26 cellular contexts compared by ENCODE assay signal in the genomic region with DNA sequence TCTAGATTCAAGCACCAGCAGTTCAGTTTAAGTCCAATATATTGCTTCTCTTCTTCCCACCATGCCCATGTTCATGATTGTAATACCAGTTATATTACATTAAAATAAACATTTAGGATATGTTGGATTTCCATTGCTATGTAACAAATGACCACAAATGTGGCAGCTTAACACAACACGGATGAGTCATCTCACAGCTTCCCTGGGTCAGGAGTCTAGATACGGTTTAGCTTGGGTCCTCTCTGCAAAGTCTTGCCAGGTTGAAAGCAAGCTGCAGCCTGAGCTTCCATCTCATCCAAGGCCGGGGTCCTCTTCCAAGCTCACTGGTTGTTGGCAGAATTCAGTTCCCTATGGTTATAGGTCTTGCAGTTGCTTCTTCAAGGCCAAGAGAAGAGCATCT. TPM values are rescaled to one million over a fixed set of nuclear protein-coding genes. Genes with fewer than 3 reads are reported as not detected.
DNase-seq lines count a peak whose midpoint lies in the region; FAIRE-seq and TF ChIP-seq lines count a peak whose summit lies in the region.
"Had no signal": no experiment of that assay in that cellular context is flagged by ENCODE, and none has a peak within 500 bp of the region (broad histone marks: within the 10 kb centered on the region; RNA-seq: fewer than 3 reads in every experiment).

No MANE protein-coding gene starts in this region.

- H4K20me1 ChIP-seq in H1 (replicated peaks in 1 of 2; ENCODE audit: control insufficient read depth in 1 of 2, insufficient read depth in 2 of 2, low read length in 2 of 2) (no peaks in the 10 kb centered on the region), smooth muscle cell (ENCODE audit: low read depth) (no peaks in the 10 kb centered on the region)

- H2BK5ac ChIP-seq in H1 (ENCODE audit: low read depth, low read length) = no peak overlapping the region

- H3K4ac ChIP-seq in H1 (replicated peaks; ENCODE audit: insufficient read length, low read depth, low read length) = no peak overlapping the region

- H3K4me1 ChIP-seq in H1 (replicated peaks in 1 of 4; ENCODE audit: control insufficient read depth in 3 of 4, insufficient read depth in 4 of 4, low read length in 3 of 4) (peaks cover 6 to 24% (median 20%) of the 10 kb centered on the region in 4 experiments; a peak in 6 of 7 replicates), smooth muscle cell (ENCODE audit: low read depth) (peaks cover 26% of the 10 kb centered on the region)
- H3K4me1 ChIP-seq in effector memory CD4-positive, alpha-beta T cell (ENCODE audit: control insufficient read depth, insufficient read depth, low read length, poor library complexity, severe bottlenecking) = no peaks in the 10 kb centered on the region
- H3K4me1 ChIP-seq: foreskin keratinocyte, upper lobe of left lung had no signal

- H3K27ac ChIP-seq in H1 (ENCODE audit: low read depth, low read length) = no peak overlapping the region
- no peak overlapping the region for H3K27ac ChIP-seq in smooth muscle cell (ENCODE audit: low read depth)
- H3K27ac ChIP-seq in effector memory CD4-positive, alpha-beta T cell (ENCODE audit: insufficient read depth, low read length, poor library complexity, severe bottlenecking) = no peak overlapping the region
- H3K27ac ChIP-seq: 22Rv1, foreskin keratinocyte, spleen, upper lobe of left lung had no signal

- H3K27me3 Mint-ChIP-seq in HFFc6 (ENCODE audit: insufficient read depth) = peaks cover 8% of the 10 kb centered on the region

- peak overlapping the region; percentile 9 for H2BK120ac ChIP-seq in H1 (replicated peaks; ENCODE audit: low read depth, low read length)

- H4K5ac ChIP-seq in H1 (ENCODE audit: insufficient read length, low read depth, low read length) = no peak overlapping the region

- H3K4me3 ChIP-seq in H1 (ENCODE audit: extremely low read depth in 1 of 4, insufficient read depth in 2 of 4, low read depth in 3 of 4, low read length in 4 of 4) = no peak overlapping the region
- no peak overlapping the region for H3K4me3 ChIP-seq in smooth muscle cell
- H3K4me3 ChIP-seq in effector memory CD4-positive, alpha-beta T cell (ENCODE audit: insufficient read depth, low read depth, low read length, poor library complexity, severe bottlenecking) = no peak overlapping the region
- H3K4me3 ChIP-seq: spleen, upper lobe of left lung had no signal

- no peak overlapping the region for H3K14ac ChIP-seq in H1 (ENCODE audit: insufficient read length)

- no peaks in the 10 kb centered on the region; a peak in 1 of 8 replicates for H3K36me3 ChIP-seq in H1 (ENCODE audit: control insufficient read depth in 2 of 4, insufficient read depth in 4 of 4, low read length in 3 of 4)
- no peaks in the 10 kb centered on the region for H3K36me3 ChIP-seq in smooth muscle cell (ENCODE audit: low read depth)
- no peaks in the 10 kb centered on the region for H3K36me3 ChIP-seq in effector memory CD4-positive, alpha-beta T cell (ENCODE audit: control insufficient read depth, insufficient read depth, low read length)
- H3K36me3 ChIP-seq: spleen, upper lobe of left lung had no signal

- TF ChIP-seq CTCF in H1 (IDR thresholded peaks at IDR 0.05; ENCODE audit: control extremely low read depth in 1 of 3, insufficient read depth in 1 of 3, low read depth in 1 of 3, low read length in 3 of 3) = no peak
- TF ChIP-seq CTCF in smooth muscle cell (IDR thresholded peaks at IDR 0.05; ENCODE audit: borderline replicate concordance, insufficient read depth, poor library complexity, severe bottlenecking) = no peak
- TF ChIP-seq CTCF in HFFc6 (IDR thresholded peaks at IDR 0.05) = no peak

- H4K8ac ChIP-seq in H1 (ENCODE audit: extremely low read depth, insufficient read depth, low read length) = no peak overlapping the region

- WGBS in H1 (ENCODE audit: extremely low coverage in 1 of 2, insufficient coverage in 1 of 2, insufficient read length in 1 of 2, insufficient replicate concordance in 2 of 2, low coverage in 1 of 2, low lambda C conversion rate in 2 of 2, missing lambda C conversion rate in 1 of 2), 2 experiments = 91% methylated on average over 3 of the region's 3 CpGs; no CpG with 5 or more reads in 1 of the 2 experiments
- WGBS in smooth muscle cell (ENCODE audit: low lambda C conversion rate) = 48% methylated on average over 3 of the region's 3 CpGs

- H3K79me1 ChIP-seq in H1 (ENCODE audit: low read depth, low read length) = no peaks in the 10 kb centered on the region

- H3K9ac ChIP-seq in H1 (replicated peaks in 1 of 4; ENCODE audit: extremely low read depth in 1 of 4, low read depth in 3 of 4, low read length in 3 of 4) (no peak overlapping the region), smooth muscle cell (ENCODE audit: low read depth) (no peak overlapping the region)
- H3K9ac ChIP-seq: SK-N-SH had no signal

- no peak for TF ChIP-seq EP300 in H1 (IDR thresholded peaks at IDR 0.05; ENCODE audit: borderline replicate concordance in 1 of 2, low read depth in 2 of 2, low read length in 2 of 2)

- H3K4me2 ChIP-seq in H1 (ENCODE audit: insufficient read depth in 1 of 2, low read depth in 2 of 2, low read length in 2 of 2) = no peak overlapping the region
- peak overlapping the region; percentile 2 for H3K4me2 ChIP-seq in smooth muscle cell
- H3K4me2 ChIP-seq: SK-N-SH had no signal

- H3K9me3 Mint-ChIP-seq in HFFc6 = no peaks in the 10 kb centered on the region
- H3K9me3 Mint-ChIP-seq: activated naive CD4-positive, alpha-beta T cell treated with anti-CD3 and anti-CD28 coated beads, Interleukin-2, amount 50 U/mL, for 24 hours had no signal

- CTCF ChIA-PET in H1 (lab: Charles Lee; ENCODE audit: partially characterized antibody) = interaction anchor here (0.6 to 4.1 kb wide), 6 partner anchors 8 to 988 kb away, joined by 3 to 30 read pairs (median 4); no protein-coding TSS in a partner anchor

- peaks cover 23% of the 10 kb centered on the region for H3K4me1 Mint-ChIP-seq in HFFc6 (ENCODE audit: low read depth)
- H3K4me1 Mint-ChIP-seq: activated naive CD4-positive, alpha-beta T cell treated with anti-CD3 and anti-CD28 coated beads, Interleukin-2, amount 50 U/mL, for 24 hours; CD4-positive, CD25-positive, alpha-beta regulatory T cell had no signal

- 0 out of 2 replicates have a peak overlapping the region, but pooled peaks have one; percentile 76 for H2BK12ac ChIP-seq in H1 (ENCODE audit: low read depth, low read length)

- no peaks in the 10 kb centered on the region for H3K36me3 Mint-ChIP-seq in HFFc6 (ENCODE audit: low read depth)
- H3K36me3 Mint-ChIP-seq: CD4-positive, CD25-positive, alpha-beta regulatory T cell; naive thymus-derived CD4-positive, alpha-beta T cell; stimulated activated memory B cell treated with anti-CD40 and anti-IgM and Interleukin-4, amounts not matched to agents 10 μg/mL and 1 μg/mL and 100 μg/mL, for 72 hours had no signal

- H3F3A ChIP-seq in smooth muscle cell (ENCODE audit: low read depth) = no peaks in the 10 kb centered on the region

- H2BK15ac ChIP-seq in H1 (ENCODE audit: low read length) = no peak overlapping the region; the same call in 1 of the 2 replicates

- no peak overlapping the region for H3K56ac ChIP-seq in H1 (replicated peaks; ENCODE audit: insufficient read length, low read depth, low read length)

- TF ChIP-seq RAD21 in H1 (IDR thresholded peaks at IDR 0.05 in 1 of 2, conservative IDR thresholded peaks at IDR 0.05 in 1 of 2; ENCODE audit: low read depth in 2 of 2, low read length in 2 of 2) = no peak

- no peak overlapping the region for H3K27ac Mint-ChIP-seq in HFFc6
- H3K27ac Mint-ChIP-seq: activated naive CD4-positive, alpha-beta T cell treated with anti-CD3 and anti-CD28 coated beads, Interleukin-2, amount 50 U/mL, for 24 hours; CD4-positive, CD25-positive, alpha-beta regulatory T cell; IgD-negative memory B cell; naive thymus-derived CD4-positive, alpha-beta T cell; stimulated activated memory B cell treated with anti-CD40 and anti-IgM and Interleukin-4, amounts not matched to agents 10 μg/mL and 1 μg/mL and 100 μg/mL, for 72 hours had no signal

- no peaks in the 10 kb centered on the region for H3K79me2 ChIP-seq in H1 (ENCODE audit: control insufficient read depth in 1 of 2, insufficient read depth in 2 of 2, low read length in 2 of 2)
- H3K79me2 ChIP-seq in smooth muscle cell (ENCODE audit: low read depth) = no peaks in the 10 kb centered on the region

- peak overlapping the region; percentile 40 for H2BK20ac ChIP-seq in H1 (ENCODE audit: low read length)

- DNase-seq in NOMO-1 treated with DMSO at 0.1 percent for 48 hours (lab: John Stamatoyannopoulos, UW; ENCODE audit: unreplicated experiment) = peak; percentile 46
- no peak for DNase-seq in NOMO-1 treated with dmso at 0.1 percent for 144 hours (lab: John Stamatoyannopoulos, UW; ENCODE audit: unreplicated experiment)
- DNase-seq in RPMI7951 (ENCODE audit: low read depth) = peak; percentile 49
- DNase-seq in H1 (ENCODE audit: low read depth in 1 of 2, low spot score in 2 of 2) = no peak
- no peak for DNase-seq in smooth muscle cell (lab: John Stamatoyannopoulos, UW; ENCODE audit: unreplicated experiment)
- DNase-seq in HFFc6 = no peak
- DNase-seq in effector memory CD4-positive, alpha-beta T cell = no peak
- no peak for DNase-seq in NCI-H1436 treated with DMSO at 0.1 percent for 48 hours (lab: John Stamatoyannopoulos, UW)
- DNase-seq: activated CD4-positive, alpha-beta T cell treated with anti-CD3 and anti-CD28 coated beads, Interleukin-2, amount 50 U/mL, for 1 hour; activated T-cell treated with anti-CD3 and anti-CD28 coated beads, Interleukin-2, amount 50 U/mL, for 1 hour; CD4-positive, CD25-positive, alpha-beta regulatory T cell; central memory CD4-positive, alpha-beta T cell; DMS53; foreskin keratinocyte; naive thymus-derived CD4-positive, alpha-beta T cell; NCI-H1694; NCI-H226; posterior cingulate gyrus; SK-N-SH; spleen; upper lobe of left lung had no signal

- H2AFZ ChIP-seq in H1 (ENCODE audit: low read length) (no peak overlapping the region), smooth muscle cell (ENCODE audit: low read depth) (no peak overlapping the region)

- POLR2A ChIA-PET in H1 (lab: Charles Lee; ENCODE audit: partially characterized antibody) = interaction anchor here (1.1 kb wide), 2 partner anchors 11 to 67 kb away, joined by 3 read pairs; no protein-coding TSS in a partner anchor

- no peak overlapping the region for H3K18ac ChIP-seq in H1 (ENCODE audit: extremely low read depth, low read length)

- no peak overlapping the region for H3K23ac ChIP-seq in H1 (ENCODE audit: insufficient read length)

- FAIRE-seq in H1 (lab: Jason Lieb, UNC) = no peak
- FAIRE-seq: TTC549 had no signal

- H4K91ac ChIP-seq in H1 (replicated peaks; ENCODE audit: insufficient read length, low read length) = peak overlapping the region; percentile 70

- H2AK5ac ChIP-seq in H1 (ENCODE audit: low read depth, low read length) = 0 out of 2 replicates have a peak overlapping the region, but pooled peaks have one; percentile 42

- H3K9me3 ChIP-seq in H1 (ENCODE audit: insufficient read depth in 2 of 2, low read depth in 1 of 2, low read length in 1 of 2) (peaks cover 3 to 6% of the 10 kb centered on the region in 2 experiments; a peak in 3 of 4 replicates), smooth muscle cell (replicated peaks; ENCODE audit: low read depth) (no peaks in the 10 kb centered on the region)
- no peaks in the 10 kb centered on the region for H3K9me3 ChIP-seq in effector memory CD4-positive, alpha-beta T cell (ENCODE audit: control insufficient read depth, low read length)
- H3K9me3 ChIP-seq: SK-N-SH, spleen, upper lobe of left lung had no signal

- no peak overlapping the region for H3K4me3 Mint-ChIP-seq in HFFc6
- H3K4me3 Mint-ChIP-seq: activated naive CD4-positive, alpha-beta T cell treated with anti-CD3 and anti-CD28 coated beads, Interleukin-2, amount 50 U/mL, for 24 hours; CD4-positive, CD25-positive, alpha-beta regulatory T cell; IgD-negative memory B cell; naive thymus-derived CD4-positive, alpha-beta T cell; stimulated activated memory B cell treated with anti-CD40 and anti-IgM and Interleukin-4, amounts not matched to agents 10 μg/mL and 1 μg/mL and 100 μg/mL, for 72 hours had no signal

- no peaks in the 10 kb centered on the region; the same call in 1 of the 2 replicates for H3K23me2 ChIP-seq in H1 (ENCODE audit: low read depth, low read length)

- H3K27me3 ChIP-seq in H1 (replicated peaks in 1 of 4; ENCODE audit: control insufficient read depth in 3 of 4, extremely low read depth in 1 of 4, insufficient read depth in 3 of 4, low read length in 3 of 4) (no peaks in the 10 kb centered on the region), smooth muscle cell (ENCODE audit: low read depth) (no peaks in the 10 kb centered on the region)
- H3K27me3 ChIP-seq in effector memory CD4-positive, alpha-beta T cell (replicated peaks; ENCODE audit: control insufficient read depth, insufficient read depth, low read length, poor library complexity, severe bottlenecking) = no peaks in the 10 kb centered on the region
- H3K27me3 ChIP-seq: upper lobe of left lung had no signal

- no peak for TF ChIP-seq POLR2A in H1 (IDR thresholded peaks at IDR 0.05; ENCODE audit: control extremely low read depth in 1 of 2, low read depth in 2 of 2, low read length in 2 of 2)

RNA-seq across cellular contexts. Expression of gene SMAD2, which starts 39.4 kb away (rescaled TPM):
- 65.6 and 73.3 TPM in 2 replicates for total RNA-seq in RPMI7951 (2014; rRNA removed; shearing (Covaris generic))
- 124 and 132 TPM in 2 replicates for total RNA-seq in H1 (2021; fragmentation: NEBNext Ultra II Directional; extraction: Animal tissue kit (Norgen Biotek cat#: 25700))
- polyA plus RNA-seq in H1 (2011; rRNA removed) (24.7 and 28.4 TPM in 2 replicates), smooth muscle cell (59.7 and 63.8 TPM in 2 replicates)
- polyA plus RNA-seq in H1 (2011; cell fraction: cytosol; rRNA removed) = 34.3 TPM
- 28.6 TPM for polyA plus RNA-seq in H1 (2011; cell fraction: nucleus; rRNA removed)
- 47.1 to 77.4 TPM (median 56.0 TPM) in 4 replicates for polyA plus RNA-seq in H1 (2012, experiment 1 of 2)
- 7.3 TPM for polyA plus RNA-seq in H1 (2012, experiment 2 of 2)
- 38.2 TPM for polyA plus RNA-seq in H1 (2013, experiment 1 of 2)
- polyA plus RNA-seq in H1 (2013, experiment 2 of 2) = 38.2 TPM
- 126 and 210 TPM in 2 replicates for polyA minus RNA-seq in H1 (2011; rRNA and poly(A)+ RNA removed)
- polyA minus RNA-seq in H1 (2011; cell fraction: cytosol; rRNA and poly(A)+ RNA removed) = 69.9 TPM
- 143 TPM for polyA minus RNA-seq in H1 (2011; cell fraction: nucleus; rRNA and poly(A)+ RNA removed)
- total RNA-seq in smooth muscle cell = 120 and 125 TPM in 2 replicates
- 100 to 1,000 TPM in 5 of 6 experiments, 10 to 100 TPM in 1; 99.3 to 116 (median 108) TPM for total RNA-seq in HFFc6 (2021; fragmentation: NEBNext Ultra II Directional; extraction: Animal tissue kit (Norgen Biotek cat#: 25700))

Comparison
In these comparisons a context has a peak if more than half of its experiments do, and no peak if none do; other contexts are left out.
1. DNase-seq: peak in NOMO-1 treated with DMSO at 0.1 percent for 48 hours (single experiment) and RPMI7951 (single experiment); none in NOMO-1 treated with dmso at 0.1 percent for 144 hours (single experiment), H1 (0 of 2), smooth muscle cell (single experiment), HFFc6 (single experiment), effector memory CD4-positive, alpha-beta T cell (0 of 3) and NCI-H1436 treated with DMSO at 0.1 percent for 48 hours (single experiment).